In genomic region chr3:187919535-187919934, GRCh38 we compare ENCODE assay signal across 1 cellular context.
TF ChIP-seq lines count a peak whose summit lies in the region.

No MANE protein-coding gene starts in this region.

TF ChIP-seq in GM23338, 12 proteins besides CTCF, POLR2A, EP300 and RAD21 (continued from another document):
- no peak for TF ChIP-seq REST (IDR thresholded peaks at IDR 0.05; ENCODE audit: unreplicated experiment)
- TF ChIP-seq POLR2AphosphoS5 (IDR thresholded peaks at IDR 0.05; ENCODE audit: low read depth), result no peak
- no peak for TF ChIP-seq EZH2 (IDR thresholded peaks at IDR 0.05; ENCODE audit: low read depth, unreplicated experiment)
- TF ChIP-seq EZH2phosphoT487 (IDR thresholded peaks at IDR 0.05; ENCODE audit: unreplicated experiment), result no peak
- no peak for TF ChIP-seq ETS1 (IDR thresholded peaks at IDR 0.05)
- TF ChIP-seq ZNF114 (CRISPR knock-in tag; IDR thresholded peaks at IDR 0.05), result no peak
